In genomic region chr21:31781737-31782136, GRCh38 we compare ENCODE assay signal across 1 cellular context.
TF ChIP-seq lines count a peak whose summit lies in the region.

No MANE protein-coding gene starts in this region.

TF ChIP-seq in HEK293, 187 proteins besides CTCF, POLR2A, EP300 and RAD21 (continued from another document and continues in another):
- TF ChIP-seq ZNF26 (tag by site-specific recombination; IDR thresholded peaks at IDR 0.05) (no peak), KLF16 (tag by site-specific recombination; IDR thresholded peaks at IDR 0.05) (no peak), ZNF544 (tag by site-specific recombination; IDR thresholded peaks at IDR 0.05) (no peak), ZNF654 (tag by site-specific recombination; IDR thresholded peaks at IDR 0.05; ENCODE audit: low read depth) (no peak), ZNF2 (tag by site-specific recombination; IDR thresholded peaks at IDR 0.05) (no peak), ZNF391 (tag by site-specific recombination; IDR thresholded peaks at IDR 0.05; ENCODE audit: borderline replicate concordance, low read depth) (no peak), FEZF1 (tag by site-specific recombination; IDR thresholded peaks at IDR 0.05) (peak; percentile 39; the same call in 1 of the 2 replicates), ZNF660 (tag by site-specific recombination; IDR thresholded peaks at IDR 0.05) (no peak; the same call in 1 of the 2 replicates), ZNF529 (tag by site-specific recombination; IDR thresholded peaks at IDR 0.05; ENCODE audit: insufficient replicate concordance) (no peak), ZNF585B (tag by site-specific recombination; IDR thresholded peaks at IDR 0.05) (no peak), ZFP37 (tag by site-specific recombination; IDR thresholded peaks at IDR 0.05) (no peak), ZNF202 (tag by site-specific recombination; IDR thresholded peaks at IDR 0.05; ENCODE audit: borderline replicate concordance) (no peak), ZNF510 (tag by site-specific recombination; IDR thresholded peaks at IDR 0.05; ENCODE audit: insufficient replicate concordance) (no peak), ZNF335 (tag by site-specific recombination; conservative IDR thresholded peaks at IDR 0.05) (no peak), ZNF548 (tag by site-specific recombination; IDR thresholded peaks at IDR 0.05) (peak; percentile 90), TRIM28 (IDR thresholded peaks at IDR 0.05; ENCODE audit: borderline replicate concordance, low read length) (peak; percentile 49; the same call in 1 of the 2 replicates), GFI1B (tag by site-specific recombination; IDR thresholded peaks at IDR 0.05) (no peak; the same call in 1 of the 2 replicates), ZNF394 (tag by site-specific recombination; IDR thresholded peaks at IDR 0.05; ENCODE audit: borderline replicate concordance) (no peak), ZNF624 (tag by site-specific recombination; IDR thresholded peaks at IDR 0.05) (no peak), ZNF366 (tag by site-specific recombination; conservative IDR thresholded peaks at IDR 0.05) (no peak), ZNF24 (tag by site-specific recombination; IDR thresholded peaks at IDR 0.05) (0 out of 2 replicates have a peak, but pooled peaks have one; percentile 25), ZBTB26 (tag by site-specific recombination; optimal IDR thresholded peaks at IDR 0.05) (no peak), KLF8 (tag by site-specific recombination; IDR thresholded peaks at IDR 0.05) (no peak), ZBTB1 (tag by site-specific recombination; IDR thresholded peaks at IDR 0.05) (no peak), GLIS1 (tag by site-specific recombination; IDR thresholded peaks at IDR 0.05) (peak; percentile 50), ZBTB17 (tag by site-specific recombination; IDR thresholded peaks at IDR 0.05) (peak; percentile 89), ZNF426 (tag by site-specific recombination; IDR thresholded peaks at IDR 0.05) (no peak), ZNF561 (tag by site-specific recombination; IDR thresholded peaks at IDR 0.05; ENCODE audit: borderline replicate concordance) (no peak), ZNF48 (tag by site-specific recombination; IDR thresholded peaks at IDR 0.05) (no peak), KLF1 (tag by site-specific recombination; IDR thresholded peaks at IDR 0.05) (0 out of 2 replicates have a peak, but pooled peaks have one; percentile 45), ZNF362 (tag by site-specific recombination; IDR thresholded peaks at IDR 0.05) (no peak), ZNF398 (tag by site-specific recombination; IDR thresholded peaks at IDR 0.05) (peak; percentile 83), ZNF513 (tag by site-specific recombination; IDR thresholded peaks at IDR 0.05) (peak; percentile 58; the same call in 1 of the 2 replicates), ZIC2 (tag by site-specific recombination; IDR thresholded peaks at IDR 0.05) (peak; percentile 78), ZNF280D (tag by site-specific recombination; IDR thresholded peaks at IDR 0.05) (no peak), ZNF692 (tag by site-specific recombination; IDR thresholded peaks at IDR 0.05) (peak; percentile 92), ZNF121 (tag by site-specific recombination; IDR thresholded peaks at IDR 0.05) (no peak), ZNF184 (tag by site-specific recombination; IDR thresholded peaks at IDR 0.05) (no peak), HOXD13 (CRISPR knock-in tag; IDR thresholded peaks at IDR 0.05; ENCODE audit: borderline replicate concordance) (no peak), PRDM10 (tag by site-specific recombination; IDR thresholded peaks at IDR 0.05) (peak; percentile 54; the same call in 1 of the 2 replicates), PATZ1 (tag by site-specific recombination; IDR thresholded peaks at IDR 0.05) (peak; percentile 56; the same call in 1 of the 2 replicates), ZNF701 (tag by site-specific recombination; IDR thresholded peaks at IDR 0.05) (peak; percentile 71; the same call in 1 of the 2 replicates), ZNF600 (tag by site-specific recombination; IDR thresholded peaks at IDR 0.05) (peak; percentile 93), ZNF768 (tag by site-specific recombination; IDR thresholded peaks at IDR 0.05) (no peak)
